In genomic region chr2:103132536-103133217, GRCh38 we compare ENCODE assay signal across 8 cellular contexts.
DNase-seq lines count a peak whose midpoint lies in the region; ATAC-seq lines count a peak whose summit lies in the region.
"Had no signal": no experiment of that assay in that cellular context is flagged by ENCODE, and none has a peak within 500 bp of the region (broad histone marks: within the 10 kb centered on the region; RNA-seq: fewer than 3 reads in every experiment).

No MANE protein-coding gene starts in this region.

- in situ Hi-C loops in ACHN (cut with HindIII; ENCODE audit: low pct_ligation_motif_present, low pct_unique_long_range_greater_than_20kb, low sequenced_read_pairs) = no loop called here

- intact Hi-C loops in left ventricle myocardium superior (cut with micrococcal nuclease) = no loop called here

- peak; percentile 63 for DNase-seq in islet precursor cell
- DNase-seq in ACHN = no peak
- DNase-seq in left ventricle myocardium superior = no peak
- DNase-seq in NOMO-1 treated with DMSO at 0.1 percent for 48 hours (lab: John Stamatoyannopoulos, UW; ENCODE audit: unreplicated experiment) = no peak
- DNase-seq: NCI-H1436 had no signal

- ATAC-seq in GM19328 (IDR thresholded peaks at IDR 0.05; ENCODE audit: unreplicated experiment) (peak; percentile 97), GM21825 (IDR thresholded peaks at IDR 0.05; ENCODE audit: unreplicated experiment) (peak; percentile 91), HG03432 (IDR thresholded peaks at IDR 0.05; ENCODE audit: unreplicated experiment) (peak; percentile 95), left ventricle myocardium superior (no peak)
